ENCODE assay signal across 8 cellular contexts in the genomic region with DNA sequence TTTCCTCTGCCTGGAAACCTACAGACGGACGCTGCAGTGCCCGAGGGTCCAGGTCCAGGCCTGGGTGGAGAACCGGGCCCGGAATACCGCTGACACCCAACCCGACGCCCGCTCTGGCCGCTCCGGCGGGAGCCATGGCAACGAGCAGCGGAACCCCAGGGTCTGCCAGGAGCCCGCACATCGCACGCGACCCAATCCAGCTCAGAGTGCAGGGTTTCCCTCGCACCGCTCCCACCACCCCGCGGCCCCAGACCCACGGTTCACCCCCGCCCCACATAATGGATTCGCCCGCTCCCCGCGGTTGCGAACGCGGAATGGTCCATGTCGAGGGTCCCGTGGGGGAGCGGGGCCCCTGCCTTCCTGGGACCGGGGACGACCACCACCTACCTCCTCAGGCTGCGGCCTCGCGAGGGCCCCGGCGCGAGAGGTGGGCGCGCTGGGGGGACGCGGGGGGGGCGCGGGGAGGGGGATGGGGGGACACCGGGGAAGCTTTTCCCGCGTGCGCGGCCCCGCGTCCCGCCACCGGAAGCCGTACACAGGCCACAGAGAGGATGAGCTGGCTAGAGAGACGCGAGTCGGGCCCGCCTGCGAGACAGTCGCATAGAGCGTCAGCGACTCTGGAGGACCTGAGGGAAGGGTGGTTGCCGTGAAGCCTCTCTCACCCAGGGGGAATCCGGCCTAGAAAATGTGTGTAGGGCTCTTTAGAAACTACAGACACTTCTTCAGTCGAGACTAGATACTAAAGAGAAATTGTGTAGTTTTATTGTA. TPM values are rescaled to one million over a fixed set of nuclear protein-coding genes. Genes with fewer than 3 reads are reported as not detected.
DNase-seq lines count a peak whose midpoint lies in the region.

A gene with protein sequence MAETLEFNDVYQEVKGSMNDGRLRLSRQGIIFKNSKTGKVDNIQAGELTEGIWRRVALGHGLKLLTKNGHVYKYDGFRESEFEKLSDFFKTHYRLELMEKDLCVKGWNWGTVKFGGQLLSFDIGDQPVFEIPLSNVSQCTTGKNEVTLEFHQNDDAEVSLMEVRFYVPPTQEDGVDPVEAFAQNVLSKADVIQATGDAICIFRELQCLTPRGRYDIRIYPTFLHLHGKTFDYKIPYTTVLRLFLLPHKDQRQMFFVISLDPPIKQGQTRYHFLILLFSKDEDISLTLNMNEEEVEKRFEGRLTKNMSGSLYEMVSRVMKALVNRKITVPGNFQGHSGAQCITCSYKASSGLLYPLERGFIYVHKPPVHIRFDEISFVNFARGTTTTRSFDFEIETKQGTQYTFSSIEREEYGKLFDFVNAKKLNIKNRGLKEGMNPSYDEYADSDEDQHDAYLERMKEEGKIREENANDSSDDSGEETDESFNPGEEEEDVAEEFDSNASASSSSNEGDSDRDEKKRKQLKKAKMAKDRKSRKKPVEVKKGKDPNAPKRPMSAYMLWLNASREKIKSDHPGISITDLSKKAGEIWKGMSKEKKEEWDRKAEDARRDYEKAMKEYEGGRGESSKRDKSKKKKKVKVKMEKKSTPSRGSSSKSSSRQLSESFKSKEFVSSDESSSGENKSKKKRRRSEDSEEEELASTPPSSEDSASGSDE (minus strand): TSS at position 550 of the 768 bp plus-strand sequence. CDS start 771 bp downstream, outside the sequence.

- peak; percentile 94 for DNase-seq in GM03348 (ENCODE audit: low spot score)
- peak; percentile 84 to 89 for DNase-seq in HAP-1 (ENCODE audit: low spot score in 2 of 2)
- peak; percentile 91 for DNase-seq in MG63
- peak; percentile 45 for DNase-seq in SK-N-MC (ENCODE audit: low read depth, low spot score)
- peak; percentile 93 for DNase-seq in activated naive CD4-positive, alpha-beta T cell treated with anti-CD3 and anti-CD28 coated beads for 36 hours
- peak; percentile 90 for DNase-seq in germinal center (ENCODE audit: low spot score)
- DNase-seq in nucleus accumbens (lab: John Stamatoyannopoulos, UW): peak; percentile 26 to 93 (median 81)
- peak; percentile 87 for DNase-seq in superior temporal gyrus (ENCODE audit: extremely low spot score)

- H3K27ac Mint-ChIP-seq in activated naive CD4-positive, alpha-beta T cell treated with anti-CD3 and anti-CD28 coated beads for 36 hours: peak within 1 kb of the TSS; percentile 99

- peak within 1 kb of the TSS; percentile 96 for H3K9ac ChIP-seq in SK-N-MC (ENCODE audit: insufficient read length)

- no peaks in the 10 kb centered on the region for H3K9me3 Mint-ChIP-seq in activated naive CD4-positive, alpha-beta T cell treated with anti-CD3 and anti-CD28 coated beads for 36 hours

- in situ Hi-C loops in HAP-1 (cut with MboI; ENCODE audit: low sequenced_read_pairs): no loop called here

- H3K27ac ChIP-seq in SK-N-MC: peak within 1 kb of the TSS; percentile 73; the same call in 1 of the 2 replicates

- CTCF ChIA-PET in activated naive CD4-positive, alpha-beta T cell treated with anti-CD3 and anti-CD28 coated beads for 36 hours (lab: Charles Lee): interaction anchor here (0.9 to 2.7 kb wide), 6 partner anchors 10 to 158 kb away, joined by 3 to 10 read pairs (median 4); a partner anchor contains a TSS

- H3K4me3 ChIP-seq in HAP-1 (peak within 1 kb of the TSS; percentile 81), MG63 (peak within 1 kb of the TSS; percentile 66), SK-N-MC (peak within 1 kb of the TSS; percentile 78)

- H3K4me1 Mint-ChIP-seq in activated naive CD4-positive, alpha-beta T cell treated with anti-CD3 and anti-CD28 coated beads for 36 hours (ENCODE audit: low read depth): peaks cover 41% of the 10 kb centered on the region

- H3K27me3 ChIP-seq in HAP-1 (ENCODE audit: low read depth) (no peaks in the 10 kb centered on the region), MG63 (no peaks in the 10 kb centered on the region)

- no peaks in the 10 kb centered on the region for H3K27me3 Mint-ChIP-seq in activated naive CD4-positive, alpha-beta T cell treated with anti-CD3 and anti-CD28 coated beads for 36 hours (ENCODE audit: low read depth)

- intact Hi-C loops in activated naive CD4-positive, alpha-beta T cell treated with anti-CD3 and anti-CD28 coated beads for 36 hours (cut with micrococcal nuclease): loop anchor here (1.0 to 5.0 kb wide), 10 partner anchors 10 to 407 kb away; a partner anchor contains a TSS

- H3K4me3 Mint-ChIP-seq in activated naive CD4-positive, alpha-beta T cell treated with anti-CD3 and anti-CD28 coated beads for 36 hours: peak within 1 kb of the TSS; percentile 91

- H3K9me3 ChIP-seq in HAP-1 (no peaks in the 10 kb centered on the region), MG63 (no peaks in the 10 kb centered on the region), SK-N-MC (ENCODE audit: low read depth, low read length) (no peaks in the 10 kb centered on the region)

- H3K36me3 Mint-ChIP-seq in activated naive CD4-positive, alpha-beta T cell treated with anti-CD3 and anti-CD28 coated beads for 36 hours (ENCODE audit: low read depth): peaks cover 39% of the 10 kb centered on the region

- peaks cover 14% of the 10 kb centered on the region for H3K4me1 ChIP-seq in HAP-1

- H3K36me3 ChIP-seq in HAP-1 (replicated peaks): peaks cover 42% of the 10 kb centered on the region
- peaks cover 46% of the 10 kb centered on the region for H3K36me3 ChIP-seq in MG63
- H3K36me3 ChIP-seq in SK-N-MC (ENCODE audit: insufficient read depth, low read length): peaks cover 42% of the 10 kb centered on the region

RNA-seq across cellular contexts. Expression of the gene that starts here (rescaled TPM):
- total RNA-seq in MG63 (2014; rRNA removed; shearing (Covaris generic); ENCODE audit: low replicate concordance): 126 and 171 TPM in 2 replicates
- 100 to 1,000 TPM; 304 to 322 TPM for total RNA-seq in activated naive CD4-positive, alpha-beta T cell treated with anti-CD3 and anti-CD28 coated beads for 36 hours

Comparison
In these comparisons a context has a peak if more than half of its experiments do, and no peak if none do; other contexts are left out.
1. Peak in every context shown above with its lines: DNase-seq, H3K4me3 ChIP-seq and H3K27ac ChIP-seq.